In the genomic region with DNA sequence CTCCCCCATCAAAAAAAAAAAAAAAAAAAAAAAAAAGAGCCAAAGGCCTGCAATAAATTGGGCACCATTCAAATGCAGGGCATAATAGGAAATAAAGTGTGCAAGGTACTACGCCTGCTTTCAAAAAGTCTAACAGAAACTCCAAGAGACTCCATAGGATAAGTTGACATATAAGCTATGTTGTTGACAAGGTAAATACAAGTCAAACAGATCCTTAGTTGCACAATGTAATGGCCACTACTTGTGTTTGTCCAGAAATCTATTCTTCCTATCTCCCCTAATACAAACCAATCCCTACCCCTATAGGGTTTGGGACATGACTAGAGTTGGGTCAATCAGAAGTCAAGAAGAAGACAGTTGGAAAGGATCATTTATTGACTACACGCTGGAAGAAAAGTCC, we compare ENCODE assay signal across 17 cellular contexts. TPM values are rescaled to one million over a fixed set of nuclear protein-coding genes. Genes with fewer than 3 reads are reported as not detected.
DNase-seq lines count a peak whose midpoint lies in the region; ATAC-seq and TF ChIP-seq lines count a peak whose summit lies in the region.
"Had no signal": no experiment of that assay in that cellular context is flagged by ENCODE, and none has a peak within 500 bp of the region (broad histone marks: within the 10 kb centered on the region; RNA-seq: fewer than 3 reads in every experiment).

No MANE protein-coding gene starts in this region.

- H3K36me3 Mint-ChIP-seq in chondrocyte (ENCODE audit: low read depth): peaks cover 16% of the 10 kb centered on the region
- H3K36me3 Mint-ChIP-seq in activated CD4-positive, alpha-beta memory T cell treated with anti-CD3 and anti-CD28 coated beads for 36 hours: peaks cover 14% of the 10 kb centered on the region

- H3K4me1 ChIP-seq in gastrocnemius medialis (peaks cover 60 to 62% of the 10 kb centered on the region in 2 donors), tibial artery (peaks cover 0 to 82% (median 22%) of the 10 kb centered on the region in 4 donors)

- peak; percentile 7 for DNase-seq in HuH-7 (ENCODE audit: low spot score)
- DNase-seq in chondrocyte (ENCODE audit: low spot score): no peak
- DNase-seq in gastrocnemius medialis: no peak
- no peak for DNase-seq in tibial artery
- DNase-seq in left lobe of liver (ENCODE audit: low spot score): no peak
- no peak for DNase-seq in activated CD4-positive, alpha-beta memory T cell treated with anti-CD3 and anti-CD28 coated beads for 36 hours
- DNase-seq: Caco-2; CD4-positive, CD25-positive, alpha-beta regulatory T cell; CD8-positive, alpha-beta T cell; DMS153; DND-41; H7; HCEC 1CT had no signal

- TF ChIP-seq POLR2A in gastrocnemius medialis (IDR thresholded peaks at IDR 0.05): no peak

- H3K36me3 ChIP-seq in gastrocnemius medialis (no peaks in the 10 kb centered on the region), tibial artery (no peaks in the 10 kb centered on the region)

- H3K27me3 ChIP-seq in gastrocnemius medialis (no peaks in the 10 kb centered on the region), tibial artery (no peaks in the 10 kb centered on the region)
- H3K27me3 ChIP-seq: BLaER1 had no signal

- ATAC-seq in gastrocnemius medialis (no peak), left lobe of liver (no peak), HG03139 (IDR thresholded peaks at IDR 0.05; ENCODE audit: unreplicated experiment) (no peak)
- ATAC-seq: CD8-positive, alpha-beta T cell had no signal

- H3K27ac ChIP-seq in gastrocnemius medialis: peak overlapping the region; percentile 6 to 53 (median 48)
- peak overlapping the region; percentile 25 to 54 for H3K27ac ChIP-seq in tibial artery
- H3K27ac ChIP-seq: BLaER1, C4-2B had no signal

- peak overlapping the region; percentile 47 for H3K27ac Mint-ChIP-seq in chondrocyte (ENCODE audit: unreplicated experiment)
- H3K27ac Mint-ChIP-seq in activated CD4-positive, alpha-beta memory T cell treated with anti-CD3 and anti-CD28 coated beads for 36 hours: no peak overlapping the region
- H3K27ac Mint-ChIP-seq: B cell; CD4-positive, CD25-positive, alpha-beta regulatory T cell; CD8-positive, alpha-beta T cell had no signal

- CTCF ChIA-PET in activated CD4-positive, alpha-beta memory T cell treated with anti-CD3 and anti-CD28 coated beads for 36 hours (lab: Charles Lee): interaction anchor here (1.4 kb wide), 1 partner anchor 11 kb away, joined by 4 read pairs; no protein-coding TSS in a partner anchor

- POLR2A ChIA-PET in activated CD4-positive, alpha-beta memory T cell treated with anti-CD3 and anti-CD28 coated beads for 36 hours (lab: Charles Lee): no interaction called here

- H3K4me3 ChIP-seq in gastrocnemius medialis: no peak overlapping the region
- no peak overlapping the region for H3K4me3 ChIP-seq in tibial artery
- H3K4me3 ChIP-seq: BLaER1 had no signal

- no peaks in the 10 kb centered on the region for H3K9me3 ChIP-seq in gastrocnemius medialis
- H3K9me3 ChIP-seq in tibial artery: no peaks in the 10 kb centered on the region
- H3K9me3 ChIP-seq: BLaER1, Caco-2 had no signal

- TF ChIP-seq CTCF in chondrocyte (IDR thresholded peaks at IDR 0.05) (no peak), gastrocnemius medialis (IDR thresholded peaks at IDR 0.05 in 4 of 5, conservative IDR thresholded peaks at IDR 0.05 in 1 of 5) (no peak), tibial artery (IDR thresholded peaks at IDR 0.05) (no peak)

- H3K4me1 Mint-ChIP-seq in chondrocyte (ENCODE audit: low read depth): peaks cover 46% of the 10 kb centered on the region
- peaks cover 15% of the 10 kb centered on the region for H3K4me1 Mint-ChIP-seq in activated CD4-positive, alpha-beta memory T cell treated with anti-CD3 and anti-CD28 coated beads for 36 hours (ENCODE audit: low read depth)
- H3K4me1 Mint-ChIP-seq: B cell had no signal

- H3K27me3 Mint-ChIP-seq in chondrocyte (ENCODE audit: low read depth): no peaks in the 10 kb centered on the region
- no peaks in the 10 kb centered on the region for H3K27me3 Mint-ChIP-seq in activated CD4-positive, alpha-beta memory T cell treated with anti-CD3 and anti-CD28 coated beads for 36 hours
- H3K27me3 Mint-ChIP-seq: B cell; CD4-positive, CD25-positive, alpha-beta regulatory T cell had no signal

- in situ Hi-C loops in gastrocnemius medialis (cut with MboI; ENCODE audit: low sequenced_read_pairs in 4 of 4): no loop called here

- H3K4me3 Mint-ChIP-seq in chondrocyte (ENCODE audit: unreplicated experiment): no peak overlapping the region
- H3K4me3 Mint-ChIP-seq in activated CD4-positive, alpha-beta memory T cell treated with anti-CD3 and anti-CD28 coated beads for 36 hours: no peak overlapping the region
- H3K4me3 Mint-ChIP-seq: B cell; CD4-positive, CD25-positive, alpha-beta regulatory T cell; CD8-positive, alpha-beta T cell had no signal

- no peaks in the 10 kb centered on the region for H3K9me3 Mint-ChIP-seq in chondrocyte (ENCODE audit: low read depth)
- H3K9me3 Mint-ChIP-seq in activated CD4-positive, alpha-beta memory T cell treated with anti-CD3 and anti-CD28 coated beads for 36 hours: no peaks in the 10 kb centered on the region
- H3K9me3 Mint-ChIP-seq: CD4-positive, CD25-positive, alpha-beta regulatory T cell; CD8-positive, alpha-beta T cell had no signal

- intact Hi-C loops in gastrocnemius medialis (cut with DNase I; ENCODE audit: low total_unique reads) (no loop called here), tibial artery (cut with DNase I; ENCODE audit: low total_unique reads) (no loop called here)
- intact Hi-C loops in activated CD4-positive, alpha-beta memory T cell treated with anti-CD3 and anti-CD28 coated beads for 36 hours (cut with micrococcal nuclease): no loop called here

RNA-seq across cellular contexts. Expression of gene MAP4, which starts 16.0 kb away (rescaled TPM):
- total RNA-seq in chondrocyte (376 to 414 TPM (median 401 TPM) in 3 replicates), gastrocnemius medialis (100 to 1,000 TPM; 597 to 976 (median 687) TPM), left lobe of liver (66.1 TPM)
- total RNA-seq in activated CD4-positive, alpha-beta memory T cell treated with anti-CD3 and anti-CD28 coated beads for 36 hours: 100 to 1,000 TPM; 114 to 116 TPM
